Comparison of ENCODE assay signal across 8 cellular contexts in the genomic region with DNA sequence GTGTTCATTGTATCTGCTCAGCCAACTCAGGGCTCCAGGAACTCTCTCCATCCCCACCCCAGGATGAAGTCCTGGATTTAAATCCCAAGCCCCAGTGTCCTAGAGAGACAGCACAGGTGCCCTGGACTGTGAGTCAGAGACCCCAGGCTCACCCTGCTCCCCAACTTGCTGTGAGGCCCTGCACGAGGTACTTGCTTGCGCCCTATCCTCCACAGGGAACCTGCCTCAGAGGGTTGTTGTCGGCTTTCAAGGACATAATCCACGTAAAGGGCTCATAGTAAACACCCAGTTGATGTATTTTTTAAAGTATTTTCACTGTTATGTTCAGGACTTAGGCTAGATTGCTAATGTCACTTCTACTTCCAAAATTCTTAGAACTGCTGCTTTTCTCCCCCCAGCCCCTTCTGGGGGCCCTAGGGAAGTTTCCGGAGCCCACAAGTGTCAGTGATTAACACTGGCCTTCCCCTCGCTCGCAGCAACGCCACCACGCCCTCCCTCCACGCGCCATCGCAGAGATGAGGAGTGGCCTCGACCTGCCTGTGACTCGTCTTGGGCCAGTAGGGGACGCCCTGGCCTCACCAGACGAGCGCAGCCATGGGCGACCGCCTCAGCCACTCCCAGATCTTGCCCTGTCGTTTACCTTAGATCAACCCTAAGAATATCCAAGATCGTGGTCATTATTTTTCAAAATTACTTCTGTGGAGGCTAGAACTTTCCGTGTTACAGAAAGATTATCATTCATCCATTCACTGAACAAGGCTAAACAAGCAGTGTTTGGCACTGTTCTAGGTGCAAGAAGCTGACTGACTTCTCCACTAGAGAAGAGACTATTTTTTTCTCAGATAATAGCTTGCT. TPM values are rescaled to one million over a fixed set of nuclear protein-coding genes. Genes with fewer than 3 reads are reported as not detected.
DNase-seq lines count a peak whose midpoint lies in the region; ATAC-seq and TF ChIP-seq lines count a peak whose summit lies in the region.

No MANE protein-coding gene starts in this region.

- H3K4me3 ChIP-seq in IMR-90 (ENCODE audit: insufficient read depth, low read depth, low read length) (no peak overlapping the region), PC-3 (ENCODE audit: low read length) (peak overlapping the region; percentile 57), fibroblast of the aortic adventitia (ENCODE audit: low read depth, low read length) (peak overlapping the region; percentile 14), neural progenitor cell (peak overlapping the region; percentile 28), stomach (peak overlapping the region in 1 of 4 donors; percentile 6)

- H3K36me3 Mint-ChIP-seq in activated T-cell treated with anti-CD3 and anti-CD28 coated beads, Interleukin-2, amount 50 U/mL, for 72 hours (ENCODE audit: insufficient read depth in 2 of 2): peaks cover 0 to 3% of the 10 kb centered on the region in 2 donors
- H3K36me3 Mint-ChIP-seq in neural progenitor cell: no peaks in the 10 kb centered on the region

- peak overlapping the region; percentile 40; the same call in 1 of the 2 replicates for H3K56ac ChIP-seq in IMR-90 (ENCODE audit: extremely low read depth, insufficient read depth, low read length)

- H3K9ac ChIP-seq in IMR-90 (ENCODE audit: low read depth, low read length) (peak overlapping the region; percentile 21; the same call in 1 of the 2 replicates), PC-3 (ENCODE audit: low read length) (peak overlapping the region; percentile 50), neural progenitor cell (no peak overlapping the region)

- no peak overlapping the region for H4K5ac ChIP-seq in IMR-90 (ENCODE audit: low read depth, low read length)

- peaks cover 5 to 38% of the 10 kb centered on the region in 2 experiments for H3K79me1 ChIP-seq in IMR-90 (ENCODE audit: low read depth in 1 of 2, low read length in 2 of 2)

- no peak for TF ChIP-seq EP300 in stomach (IDR thresholded peaks at IDR 0.05)

- peak overlapping the region; percentile 76 for H3K4ac ChIP-seq in IMR-90 (ENCODE audit: low read depth, low read length)

- H3K79me2 ChIP-seq in PC-3 (ENCODE audit: low read length): 0 out of 2 replicates have a peak, but pooled peaks cover 4% of the 10 kb centered on the region
- no peaks in the 10 kb centered on the region for H3K79me2 ChIP-seq in neural progenitor cell (ENCODE audit: low read depth)

- peaks cover 81% of the 10 kb centered on the region for H3K4me1 Mint-ChIP-seq in activated T-cell treated with anti-CD3 and anti-CD28 coated beads, Interleukin-2, amount 50 U/mL, for 72 hours (ENCODE audit: low read depth)
- H3K4me1 Mint-ChIP-seq in neural progenitor cell: peaks cover 37% of the 10 kb centered on the region

- H3K27ac ChIP-seq in IMR-90 (ENCODE audit: insufficient read depth, low read length) (no peak overlapping the region), PC-3 (ENCODE audit: low read length) (peak overlapping the region; percentile 12; the same call in 1 of the 2 replicates), neural progenitor cell (no peak overlapping the region), stomach (peak overlapping the region in 3 of 5 donors; percentile 40 to 76 (median 65))

- H3F3A ChIP-seq in PC-3 (ENCODE audit: low read length, unreplicated experiment): no peaks in the 10 kb centered on the region
- H3F3A ChIP-seq in neural progenitor cell (ENCODE audit: low read depth): peaks cover 7% of the 10 kb centered on the region

- H3K27me3 ChIP-seq in IMR-90 (ENCODE audit: control insufficient read depth, insufficient read depth, low read length) (no peaks in the 10 kb centered on the region), PC-3 (ENCODE audit: low read length) (no peaks in the 10 kb centered on the region), neural progenitor cell (no peaks in the 10 kb centered on the region), stomach (no peaks in the 10 kb centered on the region)

- no TSS peak for BruUV-seq in IMR-90 (replicated peaks; lab: Mats Ljungman, UMichigan)
- BruUV-seq in PC-3 (replicated peaks; lab: Mats Ljungman, UMichigan): no TSS peak

- WGBS in IMR-90 (ENCODE audit: extremely low coverage in 2 of 2, insufficient read length in 1 of 2), 2 experiments: 0% methylated on average over 2 of the region's 22 CpGs; no CpG with 5 or more reads in 1 of the 2 experiments
- WGBS in stomach, 5 donors: 2 to 4% (median 3%) methylated on average over 21 to 22 of the region's 22 CpGs

- peak overlapping the region in 1 of 2 experiments; percentile 84; a peak in 2 of 4 replicates for H4K8ac ChIP-seq in IMR-90 (ENCODE audit: low read depth in 2 of 2, low read length in 2 of 2)

- H3K14ac ChIP-seq in IMR-90 (replicated peaks; ENCODE audit: low read depth, low read length): peak overlapping the region; percentile 59

- peak overlapping the region; percentile 65; the same call in 1 of the 2 replicates for H4K91ac ChIP-seq in IMR-90 (ENCODE audit: insufficient read depth, low read depth, low read length)

- intact Hi-C loops in IMR-90 (cut with micrococcal nuclease) (loop anchor here (1.0 to 5.0 kb wide), 4 partner anchors 64 to 229 kb away; partner anchors contain the start of genes BMF and BUB1B), PC-3 (cut with micrococcal nuclease) (loop anchor here (1.0 to 5.0 kb wide), 5 partner anchors 58 to 229 kb away; partner anchors contain the start of gene BUB1B), stomach (cut with DNase I; ENCODE audit: low total_unique reads) (loop anchor here (5.0 kb wide), 2 partner anchors 67 to 227 kb away; no protein-coding TSS in a partner anchor)

- no peak overlapping the region for H3K18ac ChIP-seq in IMR-90 (ENCODE audit: low read depth, low read length)

- H2AFZ ChIP-seq in IMR-90 (replicated peaks; ENCODE audit: low read length, poor library complexity): peak overlapping the region; percentile 83
- H2AFZ ChIP-seq in PC-3 (ENCODE audit: low read length): peak overlapping the region; percentile 84
- H2AFZ ChIP-seq in neural progenitor cell (replicated peaks): peak overlapping the region; percentile 73

- peak overlapping the region; percentile 61; the same call in 1 of the 2 replicates for H3K23ac ChIP-seq in IMR-90 (ENCODE audit: low read depth, low read length)

- H3K27ac Mint-ChIP-seq in activated T-cell treated with anti-CD3 and anti-CD28 coated beads, Interleukin-2, amount 50 U/mL, for 72 hours: peak overlapping the region; percentile 60
- no peak overlapping the region for H3K27ac Mint-ChIP-seq in neural progenitor cell

- H4K20me1 ChIP-seq in IMR-90 (ENCODE audit: insufficient read depth, low read length) (no peaks in the 10 kb centered on the region), PC-3 (ENCODE audit: low read length) (no peaks in the 10 kb centered on the region), neural progenitor cell (ENCODE audit: low read depth) (no peaks in the 10 kb centered on the region)

- H3K27me3 Mint-ChIP-seq in activated T-cell treated with anti-CD3 and anti-CD28 coated beads, Interleukin-2, amount 50 U/mL, for 72 hours (ENCODE audit: low read depth): no peaks in the 10 kb centered on the region
- peaks cover 13% of the 10 kb centered on the region for H3K27me3 Mint-ChIP-seq in neural progenitor cell (ENCODE audit: insufficient read depth, low read depth)

- no peaks in the 10 kb centered on the region for H3K9me2 ChIP-seq in PC-3 (replicated peaks; ENCODE audit: low read length)

- H3K36me3 ChIP-seq in IMR-90 (ENCODE audit: control insufficient read depth, insufficient read depth, low read length) (no peaks in the 10 kb centered on the region), PC-3 (ENCODE audit: low read depth, low read length) (no peaks in the 10 kb centered on the region), neural progenitor cell (no peaks in the 10 kb centered on the region), stomach (no peaks in the 10 kb centered on the region)

- H2BK20ac ChIP-seq in IMR-90 (ENCODE audit: low read depth, low read length): peak overlapping the region; percentile 78; the same call in 1 of the 2 replicates

- peaks cover 21% of the 10 kb centered on the region for H3K9me1 ChIP-seq in IMR-90 (ENCODE audit: insufficient read depth, low read length)

- dilution Hi-C loops in IMR-90 (cut with HindIII; ENCODE audit: low sequenced_read_pairs, unreplicated experiment): no loop called here

- TF ChIP-seq POLR2A in IMR-90 (IDR thresholded peaks at IDR 0.05; ENCODE audit: low read depth, low read length): peak; percentile 74
- TF ChIP-seq POLR2A in stomach (IDR thresholded peaks at IDR 0.05): no peak

- peak; percentile 100 for TF ChIP-seq RAD21 in IMR-90 (IDR thresholded peaks at IDR 0.05; ENCODE audit: low read length)

- CTCF ChIA-PET in IMR-90 (lab: Yijun Ruan, JAX) (interaction anchor here (0.6 to 5.2 kb wide), 12 partner anchors 10 to 263 kb away, joined by 3 to 26 read pairs (median 4); partner anchors contain the start of genes BMF, BUB1B and PLCB2), PC-3 (lab: Charles Lee) (interaction anchor here (0.7 to 2.5 kb wide), 7 partner anchors 54 to 234 kb away, joined by 3 to 57 read pairs (median 5); no protein-coding TSS in a partner anchor)

- H2AK9ac ChIP-seq in IMR-90 (replicated peaks; ENCODE audit: low read depth, low read length, poor library complexity): peak overlapping the region; percentile 38

- H2AK5ac ChIP-seq in IMR-90 (ENCODE audit: low read depth, low read length): peak overlapping the region; percentile 88; the same call in 1 of the 2 replicates

- H3K4me1 ChIP-seq in IMR-90 (ENCODE audit: control insufficient read depth, insufficient read depth, low read length): peaks cover 20% of the 10 kb centered on the region
- peaks cover 39% of the 10 kb centered on the region for H3K4me1 ChIP-seq in PC-3 (ENCODE audit: insufficient read depth, low read length)
- H3K4me1 ChIP-seq in neural progenitor cell: peaks cover 3% of the 10 kb centered on the region
- H3K4me1 ChIP-seq in stomach: peaks cover 15 to 58% (median 42%) of the 10 kb centered on the region in 4 donors

- H3K4me2 ChIP-seq in IMR-90 (ENCODE audit: low read depth, low read length) (peak overlapping the region; percentile 51), PC-3 (ENCODE audit: low read length) (peak overlapping the region; percentile 82), neural progenitor cell (peak overlapping the region; percentile 65)

- H2BK120ac ChIP-seq in IMR-90 (ENCODE audit: low read depth, low read length): peak overlapping the region; percentile 82

- TF ChIP-seq CTCF in IMR-90 (conservative IDR thresholded peaks at IDR 0.05; ENCODE audit: low read depth, low read length): peak; percentile 99
- TF ChIP-seq CTCF in PC-3 (conservative IDR thresholded peaks at IDR 0.05; ENCODE audit: low read depth, low read length): peak; percentile 99
- TF ChIP-seq CTCF in fibroblast of the aortic adventitia (IDR thresholded peaks at IDR 0.05; ENCODE audit: insufficient read depth, low read length): peak; percentile 84
- TF ChIP-seq CTCF in neural progenitor cell (IDR thresholded peaks at IDR 0.05): peak; percentile 92
- peak in 5 of 7 experiments; percentile 75 to 93 (median 89) for TF ChIP-seq CTCF in stomach (IDR thresholded peaks at IDR 0.05)

- in situ Hi-C loops in IMR-90 (cut with MboI; ENCODE audit: low sequenced_read_pairs): loop anchor here (5.0 to 10.0 kb wide), 3 partner anchors 122 to 380 kb away; no protein-coding TSS in a partner anchor

- peak overlapping the region; percentile 82; the same call in 1 of the 3 replicates for H2BK15ac ChIP-seq in IMR-90 (ENCODE audit: low read depth, low read length)

- H3K9me3 ChIP-seq in IMR-90 (ENCODE audit: control insufficient read depth, insufficient read depth, low read length): no peaks in the 10 kb centered on the region
- H3K9me3 ChIP-seq in PC-3 (ENCODE audit: low read length): no peaks in the 10 kb centered on the region
- H3K9me3 ChIP-seq in neural progenitor cell (ENCODE audit: low read depth): no peaks in the 10 kb centered on the region
- no peaks in the 10 kb centered on the region for H3K9me3 ChIP-seq in stomach

- H3K4me3 Mint-ChIP-seq in activated T-cell treated with anti-CD3 and anti-CD28 coated beads, Interleukin-2, amount 50 U/mL, for 72 hours: peak overlapping the region; percentile 59 to 81
- H3K4me3 Mint-ChIP-seq in neural progenitor cell: peak overlapping the region; percentile 63

- ATAC-seq in GM21576 (IDR thresholded peaks at IDR 0.05; ENCODE audit: unreplicated experiment) (peak; percentile 70), IMR-90 (ENCODE audit: low read depth) (peak; percentile 99), PC-3 (peak; percentile 91)
- ATAC-seq in activated T-cell treated with anti-CD3 and anti-CD28 coated beads, Interleukin-2, amount 50 U/mL, for 72 hours (replicated peaks in 1 of 2): peak; percentile 80 to 84

- POLR2A ChIA-PET in IMR-90 (lab: Charles Lee; ENCODE audit: unreplicated experiment): interaction anchor here (0.6 kb wide), 1 partner anchor 59 kb away, joined by 3 read pairs; no protein-coding TSS in a partner anchor
- POLR2A ChIA-PET in PC-3 (lab: Charles Lee; ENCODE audit: unreplicated experiment): no interaction called here

- peak; percentile 56 for DNase-seq in DMS53 treated with DMSO at 0.1 percent for 48 hours (lab: John Stamatoyannopoulos, UW; ENCODE audit: unreplicated experiment)
- DNase-seq in IMR-90: peak; percentile 76
- DNase-seq in PC-3: peak; percentile 88
- DNase-seq in activated T-cell treated with anti-CD3 and anti-CD28 coated beads, Interleukin-2, amount 50 U/mL, for 72 hours: peak; percentile 90 to 92
- peak; percentile 82 for DNase-seq in fibroblast of the aortic adventitia (ENCODE audit: low read depth)
- DNase-seq in neural progenitor cell (ENCODE audit: low spot score): peak; percentile 89
- DNase-seq in stomach: peak; percentile 91

- no peaks in the 10 kb centered on the region for H3K9me3 Mint-ChIP-seq in activated T-cell treated with anti-CD3 and anti-CD28 coated beads, Interleukin-2, amount 50 U/mL, for 72 hours
- no peaks in the 10 kb centered on the region for H3K9me3 Mint-ChIP-seq in neural progenitor cell

- H2BK5ac ChIP-seq in IMR-90 (ENCODE audit: low read depth, low read length, poor library complexity, severe bottlenecking): peak overlapping the region; percentile 11

RNA-seq across cellular contexts. Expression of gene SRP14, which starts 6.0 kb away (rescaled TPM):
- total RNA-seq in IMR-90 (2012; rRNA removed): 106 and 205 TPM in 2 replicates
- 295 and 296 TPM in 2 replicates for polyA plus RNA-seq in IMR-90 (2012; rRNA removed)
- polyA plus RNA-seq in IMR-90 (2012; cell fraction: cytosol; rRNA removed): 198 and 487 TPM in 2 replicates
- polyA plus RNA-seq in IMR-90 (2012; cell fraction: nucleus; rRNA removed; ENCODE audit: low replicate concordance): 41.4 and 203 TPM in 2 replicates
- 362 and 378 TPM in 2 replicates for total RNA-seq in PC-3 (2014; rRNA removed)
- total RNA-seq in activated T-cell treated with anti-CD3 and anti-CD28 coated beads, Interleukin-2, amount 50 U/mL, for 72 hours: 100 to 1,000 TPM; 102 to 117 TPM
- 135 and 204 TPM in 2 replicates for total RNA-seq in fibroblast of the aortic adventitia (ENCODE audit: low replicate concordance)
- 250 and 461 TPM in 2 replicates for total RNA-seq in neural progenitor cell (ENCODE audit: low replicate concordance)
- total RNA-seq in stomach: 100 to 1,000 TPM in 3 of 5 donors, 10 to 100 TPM in 2; 72.4 to 350 (median 168) TPM
- polyA plus RNA-seq in stomach: 100 to 1,000 TPM; 369 to 411 (median 382) TPM

Comparison
In these comparisons a context has a peak if more than half of its experiments do, and no peak if none do; other contexts are left out.
1. H3K27ac ChIP-seq: peak in PC-3 (single experiment) and stomach (3 of 5); none in IMR-90 (single experiment) and neural progenitor cell (single experiment).
2. Peak in every context shown above with its lines, with median percentiles within 50 percentile points of each other: DNase-seq, ATAC-seq, H2AFZ ChIP-seq, H3K4me2 ChIP-seq and CTCF ChIP-seq.